ENCODE assay signal across 8 cellular contexts in the genomic region with DNA sequence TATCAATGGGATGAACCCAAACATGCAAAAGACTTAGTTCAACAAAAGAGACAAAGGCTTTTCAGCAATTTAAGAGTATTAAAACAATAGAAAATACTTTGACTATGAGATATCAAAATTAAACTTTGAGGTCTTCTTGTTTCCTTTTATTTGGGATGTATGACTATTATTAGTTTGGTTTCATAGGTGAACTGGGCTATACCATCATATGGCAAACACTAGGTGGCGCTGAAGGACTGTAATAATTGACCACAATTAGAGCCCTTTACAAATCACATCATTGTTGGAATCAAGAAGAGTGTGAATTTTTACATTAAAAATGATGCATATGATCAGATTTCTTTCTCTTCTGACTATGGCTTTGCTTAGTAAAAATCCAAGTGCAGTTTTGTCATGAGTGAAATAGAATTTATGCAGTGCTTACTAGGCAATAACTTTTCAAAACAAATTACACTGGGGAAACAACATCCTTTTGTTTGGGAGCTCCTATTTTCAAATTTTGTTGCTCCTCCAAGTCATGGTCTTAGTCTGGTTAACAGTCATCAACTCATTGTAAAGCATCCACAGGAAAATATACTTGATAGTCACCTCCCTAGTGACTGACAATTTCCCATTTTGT. TPM values are rescaled to one million over a fixed set of nuclear protein-coding genes. Genes with fewer than 3 reads are reported as not detected.
A peak's percentile ranks its signal among the peaks of the same experiment; 100 is the strongest.
DNase-seq lines count a peak whose midpoint lies in the region; ATAC-seq and TF ChIP-seq lines count a peak whose summit lies in the region.

No MANE protein-coding gene starts in this region.

- H3K27me3 ChIP-seq in neural progenitor cell, result no peaks in the 10 kb centered on the region

- H3K9ac ChIP-seq in neural progenitor cell, result no peak overlapping the region

- H3K4me3 Mint-ChIP-seq in neural progenitor cell, result no peak overlapping the region

- peak; percentile 71 for ATAC-seq in HG02642 (IDR thresholded peaks at IDR 0.05; ENCODE audit: poor library complexity, unreplicated experiment)
- ATAC-seq in HG02840 (IDR thresholded peaks at IDR 0.05; ENCODE audit: low FRiP score, unreplicated experiment), result no peak

- no peak overlapping the region for H3K4me2 ChIP-seq in neural progenitor cell

- no peaks in the 10 kb centered on the region for H3K79me2 ChIP-seq in neural progenitor cell (ENCODE audit: low read depth)

- no peaks in the 10 kb centered on the region for H3K36me3 ChIP-seq in neural progenitor cell

- H3K27ac ChIP-seq in neural progenitor cell, result no peak overlapping the region

- H3K9me3 ChIP-seq in neural progenitor cell (ENCODE audit: low read depth), result no peaks in the 10 kb centered on the region

- H3F3A ChIP-seq in neural progenitor cell (ENCODE audit: low read depth), result no peaks in the 10 kb centered on the region

- H3K4me1 ChIP-seq in neural progenitor cell, result no peaks in the 10 kb centered on the region

- H3K27ac Mint-ChIP-seq in neural progenitor cell, result no peak overlapping the region

- no peaks in the 10 kb centered on the region for H3K4me1 Mint-ChIP-seq in neural progenitor cell

- DNase-seq in AG09319 (ENCODE audit: extremely low read depth, low read depth) (peak; percentile 1), NCI-H1417 treated with DMSO at 0.1 percent for 48 hours (lab: John Stamatoyannopoulos, UW) (peak; percentile 54), T-helper 22 cell (ENCODE audit: low read depth) (peak; percentile 6), epithelial cell of proximal tubule (ENCODE audit: low read depth) (peak; percentile 20), neural progenitor cell (ENCODE audit: low spot score) (peak; percentile 86)

- no peaks in the 10 kb centered on the region for H4K20me1 ChIP-seq in neural progenitor cell (ENCODE audit: low read depth)

- TF ChIP-seq CTCF in AG09319 (IDR thresholded peaks at IDR 0.05; ENCODE audit: low read depth, low read length) (peak; percentile 57), GM12801 (IDR thresholded peaks at IDR 0.05; ENCODE audit: extremely low read depth, insufficient read length) (peak; percentile 11), epithelial cell of proximal tubule (conservative IDR thresholded peaks at IDR 0.05; ENCODE audit: low read depth, low read length) (peak; percentile 83), neural progenitor cell (IDR thresholded peaks at IDR 0.05) (peak; percentile 97)

- H3K36me3 Mint-ChIP-seq in neural progenitor cell, result no peaks in the 10 kb centered on the region

- H3K9me3 Mint-ChIP-seq in neural progenitor cell, result no peaks in the 10 kb centered on the region

- H3K27me3 Mint-ChIP-seq in neural progenitor cell (ENCODE audit: insufficient read depth, low read depth), result no peaks in the 10 kb centered on the region

- H2AFZ ChIP-seq in neural progenitor cell (replicated peaks), result no peak overlapping the region

- H3K4me3 ChIP-seq in epithelial cell of proximal tubule (ENCODE audit: low read depth, low read length), result no peak overlapping the region
- H3K4me3 ChIP-seq in neural progenitor cell, result no peak overlapping the region

RNA-seq across cellular contexts. Expression of gene NXPH1, which starts 14.7 kb away (rescaled TPM):
- total RNA-seq in epithelial cell of proximal tubule, result not detected in 2 replicates
- total RNA-seq in neural progenitor cell (ENCODE audit: low replicate concordance), result 0.71 TPM in 1 of 2 replicates, not detected in the other

Comparison
In these comparisons a context has a peak if more than half of its experiments do, and no peak if none do; other contexts are left out.
1. DNase-seq: peak in every context shown above with its lines; median percentile 86 in neural progenitor cell; 54 in NCI-H1417 treated with DMSO at 0.1 percent for 48 hours; 20 in epithelial cell of proximal tubule; 6 in T-helper 22 cell; 1 in AG09319.
2. CTCF ChIP-seq: peak in every context shown above with its lines; median percentile 97 in neural progenitor cell; 83 in epithelial cell of proximal tubule; 57 in AG09319; 11 in GM12801.